ENCODE assay signal across 24 cellular contexts in genomic region chr19:21472507-21472906, GRCh38.
"Had no signal": no experiment of that assay in that cellular context is flagged by ENCODE, and none has a peak within 500 bp of the region (broad histone marks: within the 10 kb centered on the region; RNA-seq: fewer than 3 reads in every experiment).

No MANE protein-coding gene starts in this region.

- DNase-seq: heart left ventricle; hypothalamus; immature natural killer cell; kidney; left colon; left ventricle myocardium inferior; naive thymus-derived CD8-positive, alpha-beta T cell; nucleus accumbens; pancreas; posterior cingulate gyrus; retina; right cardiac atrium; stimulated activated CD4-positive, alpha-beta T cell treated with anti-CD3 and anti-CD28 coated beads, Interleukin-1b, Interleukin-23, amount 100 ng/mL, for 48 hours; stimulated activated CD4-positive, alpha-beta T cell treated with anti-CD3 and anti-CD28 coated beads, Interleukin-2, amount 100 ng/mL, for 48 hours; stimulated activated CD4-positive, alpha-beta T cell treated with anti-CD3 and anti-CD28 coated beads, Interleukin-4, amount 100 ng/mL, for 4 hours; stimulated activated CD8-positive, alpha-beta memory T cell treated with anti-CD3 and anti-CD28 coated beads, Interleukin-4, amount 100 ng/mL, for 48 hours; stimulated activated naive CD4-positive, alpha-beta T cell treated with Interleukin-2 at 50 U/mL for 16 hours; stimulated activated naive CD8-positive, alpha-beta T cell treated with anti-CD3 and anti-CD28 coated beads, Interleukin-15, amount 100 ng/mL, for 72 hours; substantia nigra; transverse colon; upper lobe of left lung had no signal

- ATAC-seq: heart left ventricle; left colon; naive thymus-derived CD8-positive, alpha-beta T cell; pancreas; right cardiac atrium; stimulated activated memory B cell treated with anti-CD40 and anti-IgM and Interleukin-4, amounts not matched to agents 10 μg/mL and 1 μg/mL and 100 μg/mL, for 72 hours; stimulated activated naive CD8-positive, alpha-beta T cell treated with anti-CD3 and anti-CD28 coated beads, Interleukin-15, amount 100 ng/mL, for 72 hours had no signal

- H3K9me3 ChIP-seq: heart left ventricle, left ventricle myocardium inferior, pancreas, prostate gland, transverse colon, upper lobe of left lung had no signal

- H3K27ac ChIP-seq: heart left ventricle, left ventricle myocardium inferior, pancreas, prostate gland, transverse colon, upper lobe of left lung had no signal

- H3K4me1 ChIP-seq: pancreas, prostate gland had no signal

- H3K4me2 ChIP-seq: smooth muscle cell had no signal

- H3K36me3 ChIP-seq: heart left ventricle, left ventricle myocardium inferior, pancreas, prostate gland, transverse colon, upper lobe of left lung had no signal

- H3K4me3 ChIP-seq: heart left ventricle, left ventricle myocardium inferior, pancreas, prostate gland, smooth muscle cell, transverse colon, upper lobe of left lung had no signal
